ENCODE assay signal across 28 cellular contexts in genomic region chr1:232551281-232551835, GRCh38.
DNase-seq lines count a peak whose midpoint lies in the region; ATAC-seq, FAIRE-seq and TF ChIP-seq lines count a peak whose summit lies in the region.
"Had no signal": no experiment of that assay in that cellular context is flagged by ENCODE, and none has a peak within 500 bp of the region (broad histone marks: within the 10 kb centered on the region; RNA-seq: fewer than 3 reads in every experiment).

No MANE protein-coding gene starts in this region.

- peaks cover 33% of the 10 kb centered on the region for H3K4me1 ChIP-seq in astrocyte (ENCODE audit: insufficient read depth, low read length)
- H3K4me1 ChIP-seq in tibial artery = peaks cover 0 to 26% (median 12%) of the 10 kb centered on the region in 4 donors
- H3K4me1 ChIP-seq in adrenal gland (replicated peaks in 1 of 2) = peaks cover 0 to 21% of the 10 kb centered on the region in 2 donors
- H3K4me1 ChIP-seq: breast epithelium had no signal

- no peak overlapping the region for H3K9ac ChIP-seq in astrocyte (ENCODE audit: low read length)
- H3K9ac ChIP-seq: BLaER1 treated with 17β-estradiol and CSF1 and Interleukin-3, amounts not matched to agents 10 nM and 100 nM had no signal

- no peak for TF ChIP-seq POLR2A in adrenal gland (IDR thresholded peaks at IDR 0.05)

- H3K27ac Mint-ChIP-seq in astrocyte (ENCODE audit: unreplicated experiment) = peak overlapping the region; percentile 82
- H3K27ac Mint-ChIP-seq: activated CD4-positive, alpha-beta memory T cell treated with anti-CD3 and anti-CD28 coated beads, Interleukin-2, amount 10 ng/mL, durations not matched to agents 7 days and 5 days; naive thymus-derived CD8-positive, alpha-beta T cell had no signal

- H3K4me1 Mint-ChIP-seq in astrocyte (ENCODE audit: low read depth, unreplicated experiment) = peaks cover 50% of the 10 kb centered on the region
- H3K4me1 Mint-ChIP-seq: activated CD4-positive, alpha-beta memory T cell treated with anti-CD3 and anti-CD28 coated beads, Interleukin-2, amount 10 ng/mL, durations not matched to agents 7 days and 5 days; naive thymus-derived CD8-positive, alpha-beta T cell had no signal

- H3K4me3 Mint-ChIP-seq in astrocyte (ENCODE audit: unreplicated experiment) = no peak overlapping the region
- H3K4me3 Mint-ChIP-seq: activated CD4-positive, alpha-beta memory T cell treated with anti-CD3 and anti-CD28 coated beads, Interleukin-2, amount 10 ng/mL, durations not matched to agents 7 days and 5 days; naive thymus-derived CD8-positive, alpha-beta T cell had no signal

- H3K27ac ChIP-seq in astrocyte (ENCODE audit: low read depth, low read length) (no peak overlapping the region), tibial artery (no peak overlapping the region), adrenal gland (no peak overlapping the region)
- H3K27ac ChIP-seq: BLaER1 treated with 17β-estradiol and CSF1 and Interleukin-3, amounts not matched to agents 10 nM and 100 nM; breast epithelium; left ventricle myocardium inferior; pancreas; PC-9; transverse colon had no signal

- peaks cover 3% of the 10 kb centered on the region for H3K79me2 ChIP-seq in astrocyte (ENCODE audit: insufficient read depth, low read length)

- no peak overlapping the region for H3K4me3 ChIP-seq in astrocyte (ENCODE audit: insufficient read depth, low read depth, low read length)
- H3K4me3 ChIP-seq in tibial artery = no peak overlapping the region
- no peak overlapping the region for H3K4me3 ChIP-seq in adrenal gland
- H3K4me3 ChIP-seq: BLaER1 treated with 17β-estradiol and CSF1 and Interleukin-3, amounts not matched to agents 10 nM and 100 nM; breast epithelium; left ventricle myocardium inferior; pancreas; PC-9; transverse colon had no signal

- TF ChIP-seq CTCF in astrocyte (IDR thresholded peaks at IDR 0.05; ENCODE audit: insufficient read depth, low read depth, low read length) = no peak
- no peak for TF ChIP-seq CTCF in omental fat pad (IDR thresholded peaks at IDR 0.05)
- TF ChIP-seq CTCF in tibial artery (IDR thresholded peaks at IDR 0.05) = no peak
- TF ChIP-seq CTCF in adrenal gland (IDR thresholded peaks at IDR 0.05) = no peak

- WGBS in adrenal gland, 4 donors = 74 to 90% (median 82%) methylated on average over 7 of the region's 7 CpGs

- no peak overlapping the region for H2AFZ ChIP-seq in astrocyte (ENCODE audit: low read depth, low read length)
- H2AFZ ChIP-seq: PC-9 had no signal

- intact Hi-C loops in tibial artery (cut with DNase I; ENCODE audit: low total_unique reads) (no loop called here), adrenal gland (cut with DNase I) (no loop called here)

- ATAC-seq in omental fat pad (ENCODE audit: low FRiP score) = peak; percentile 84
- ATAC-seq in GM18873 (IDR thresholded peaks at IDR 0.05; ENCODE audit: low FRiP score, unreplicated experiment) = no peak
- ATAC-seq in SK-N-SH treated with all-trans-retinoic acid at 6 μM for 48 hours = no peak
- ATAC-seq: activated CD4-positive, CD25-positive, alpha-beta regulatory T cell treated with anti-CD3 and anti-CD28 coated beads, Interleukin-2, amount 50 U/mL, for 24 hours; naive thymus-derived CD8-positive, alpha-beta T cell; right cardiac atrium had no signal

- DNase-seq in astrocyte (ENCODE audit: low read depth) = peak; percentile 34
- DNase-seq in kidney glomerular epithelial cell (lab: John Stamatoyannopoulos, UW) = peak; percentile 95
- no peak for DNase-seq in omental fat pad (ENCODE audit: low spot score)
- DNase-seq in tibial artery = no peak
- no peak for DNase-seq in adrenal gland
- DNase-seq: activated CD4-positive, alpha-beta memory T cell treated with anti-CD3 and anti-CD28 coated beads, Interleukin-2, amount 10 ng/mL, durations not matched to agents 7 days and 5 days; activated CD8-positive, alpha-beta memory T cell treated with anti-CD3 and anti-CD28 coated beads, Interleukin-2, amount 50 U/mL, for 4 hours; activated naive CD4-positive, alpha-beta T cell treated with Interleukin-2 at 50 U/mL for 16 hours; amniotic stem cell; COR-L47; IMR-90; left ventricle myocardium inferior; naive thymus-derived CD8-positive, alpha-beta T cell; NCI-H146; NCI-H2107; NCI-H345; pancreas; PC-9; right cardiac atrium; Right ventricle myocardium superior; stimulated activated CD4-positive, alpha-beta T cell treated with anti-CD3 and anti-CD28 coated beads, Interleukin-2, amount 100 ng/mL, for 48 hours; transverse colon had no signal

- no peaks in the 10 kb centered on the region for H3K9me3 ChIP-seq in astrocyte (ENCODE audit: insufficient read depth, low read depth, low read length)
- H3K9me3 ChIP-seq in tibial artery = no peaks in the 10 kb centered on the region
- H3K9me3 ChIP-seq in adrenal gland (replicated peaks in 1 of 3) = no peaks in the 10 kb centered on the region
- H3K9me3 ChIP-seq: BLaER1 treated with 17β-estradiol and CSF1 and Interleukin-3, amounts not matched to agents 10 nM and 100 nM; breast epithelium; left ventricle myocardium inferior; pancreas; transverse colon had no signal

- H3K27me3 Mint-ChIP-seq in astrocyte (ENCODE audit: low read depth, unreplicated experiment) = no peaks in the 10 kb centered on the region
- H3K27me3 Mint-ChIP-seq: activated CD4-positive, alpha-beta memory T cell treated with anti-CD3 and anti-CD28 coated beads, Interleukin-2, amount 10 ng/mL, durations not matched to agents 7 days and 5 days had no signal

- H3K36me3 ChIP-seq in astrocyte (ENCODE audit: insufficient read depth, low read length) = no peaks in the 10 kb centered on the region
- H3K36me3 ChIP-seq in tibial artery = no peaks in the 10 kb centered on the region
- no peaks in the 10 kb centered on the region for H3K36me3 ChIP-seq in adrenal gland (replicated peaks in 1 of 2)
- H3K36me3 ChIP-seq: breast epithelium, left ventricle myocardium inferior, pancreas, transverse colon had no signal

- H3K36me3 Mint-ChIP-seq in astrocyte (ENCODE audit: low read depth, unreplicated experiment) = no peaks in the 10 kb centered on the region
- H3K36me3 Mint-ChIP-seq: naive thymus-derived CD8-positive, alpha-beta T cell had no signal

- H3K27me3 ChIP-seq in astrocyte (ENCODE audit: insufficient read depth, low read length) (no peaks in the 10 kb centered on the region), tibial artery (no peaks in the 10 kb centered on the region), adrenal gland (no peaks in the 10 kb centered on the region)
- H3K27me3 ChIP-seq: BLaER1 treated with 17β-estradiol and CSF1 and Interleukin-3, amounts not matched to agents 10 nM and 100 nM; breast epithelium; pancreas; transverse colon had no signal

- H3K9me3 Mint-ChIP-seq in astrocyte (ENCODE audit: unreplicated experiment) = no peaks in the 10 kb centered on the region
- H3K9me3 Mint-ChIP-seq: activated CD4-positive, alpha-beta memory T cell treated with anti-CD3 and anti-CD28 coated beads, Interleukin-2, amount 10 ng/mL, durations not matched to agents 7 days and 5 days; naive thymus-derived CD8-positive, alpha-beta T cell had no signal

- no peak overlapping the region for H3K4me2 ChIP-seq in astrocyte (ENCODE audit: low read length)
- H3K4me2 ChIP-seq: BLaER1 treated with 17β-estradiol and CSF1 and Interleukin-3, amounts not matched to agents 10 nM and 100 nM; PC-9 had no signal

- FAIRE-seq in astrocyte (lab: Jason Lieb, UNC) = no peak
- FAIRE-seq: G401.6, pancreas had no signal

- H4K20me1 ChIP-seq in astrocyte (ENCODE audit: insufficient read depth, low read length) = peaks cover 3% of the 10 kb centered on the region

TF ChIP-seq in SK-N-SH treated with all-trans-retinoic acid at 6 μM for 48 hours, 23 proteins besides CTCF, POLR2A, EP300 and RAD21 (continues in another document):
- TF ChIP-seq PATZ1 (CRISPR knock-in tag; IDR thresholded peaks at IDR 0.05; ENCODE audit: borderline replicate concordance) (no peak), POU6F1 (CRISPR knock-in tag; IDR thresholded peaks at IDR 0.05; ENCODE audit: borderline replicate concordance, low read depth) (no peak), ZNF8 (CRISPR knock-in tag; IDR thresholded peaks at IDR 0.05) (no peak), ZC3H10 (CRISPR knock-in tag; IDR thresholded peaks at IDR 0.05) (no peak), BACH2 (CRISPR knock-in tag; IDR thresholded peaks at IDR 0.05; ENCODE audit: borderline replicate concordance) (no peak), ARNTL (CRISPR knock-in tag; IDR thresholded peaks at IDR 0.05; ENCODE audit: borderline replicate concordance, low read depth) (no peak), ISL1 (CRISPR knock-in tag; IDR thresholded peaks at IDR 0.05) (no peak)

Comparison
In these comparisons a context has a peak if more than half of its experiments do, and no peak if none do; other contexts are left out.
1. DNase-seq: peak in astrocyte (single experiment) and kidney glomerular epithelial cell (single experiment); none in omental fat pad (single experiment), tibial artery (0 of 2) and adrenal gland (0 of 7).